8 cellular contexts compared by ENCODE assay signal in genomic region chr10:63465293-63466167, GRCh38.
A peak's percentile ranks its signal among the peaks of the same experiment; 100 is the strongest.
DNase-seq lines count a peak whose midpoint lies in the region; ATAC-seq and TF ChIP-seq lines count a peak whose summit lies in the region.

TSS of gene JMJD1C (minus strand) at chr10:63465977. CDS start at chr10:63465662, 315 bp downstream.

- no peaks in the 10 kb centered on the region for H3K36me3 ChIP-seq in RWPE2 (ENCODE audit: low read depth)

- DNase-seq in DMS153 treated with DMSO at 0.1 percent for 48 hours (lab: John Stamatoyannopoulos, UW; ENCODE audit: unreplicated experiment) (peak; percentile 75), HUDEP-2 (lab: John Stamatoyannopoulos, UW; ENCODE audit: unreplicated experiment in 76 of 76) (peak in 73 of 76 experiments; percentile 7 to 83 (median 56)), RWPE2 (ENCODE audit: low spot score) (peak; percentile 78), fibroblast of the conjunctiva (ENCODE audit: low read depth) (peak; percentile 54), nephron progenitor cell (peak; percentile 86), stromal cell of bone marrow (ENCODE audit: low read depth) (peak; percentile 66)
- peak; percentile 85 for DNase-seq in activated effector memory CD4-positive, alpha-beta T cell treated with anti-CD3 and anti-CD28 coated beads, Interleukin-2, amount 50 U/mL, for 16 hours

- H3K9me3 Mint-ChIP-seq in nephron progenitor cell = peaks cover 11% of the 10 kb centered on the region

- peak within 1 kb of the TSS; percentile 97 for H3K4me3 Mint-ChIP-seq in nephron progenitor cell

- H3K4me1 Mint-ChIP-seq in nephron progenitor cell = peaks cover 38% of the 10 kb centered on the region

- ATAC-seq in GM21367 (IDR thresholded peaks at IDR 0.05; ENCODE audit: unreplicated experiment) (peak; percentile 61), RWPE2 (ENCODE audit: low read depth) (peak; percentile 78)

- peak within 1 kb of the TSS; percentile 68 for H3K4me3 ChIP-seq in RWPE2 (ENCODE audit: severe bottlenecking)

- TF ChIP-seq CTCF in RWPE2 (IDR thresholded peaks at IDR 0.05; ENCODE audit: poor library complexity, severe bottlenecking) (no peak), nephron progenitor cell (IDR thresholded peaks at IDR 0.05) (no peak)

- peaks cover 27% of the 10 kb centered on the region for H3K36me3 Mint-ChIP-seq in nephron progenitor cell (ENCODE audit: low read depth)

- no peaks in the 10 kb centered on the region for H3K27me3 ChIP-seq in RWPE2 (ENCODE audit: insufficient read depth, poor library complexity, severe bottlenecking)

- H3K27ac Mint-ChIP-seq in nephron progenitor cell = peak within 1 kb of the TSS; percentile 100

- H3K27me3 Mint-ChIP-seq in nephron progenitor cell (ENCODE audit: low read depth, poor library complexity) = no peaks in the 10 kb centered on the region

- peaks cover 13% of the 10 kb centered on the region for H3K4me1 ChIP-seq in RWPE2 (ENCODE audit: insufficient read depth, poor library complexity, severe bottlenecking)

- H3K27ac ChIP-seq in RWPE2 (ENCODE audit: poor library complexity, severe bottlenecking) = peak within 1 kb of the TSS; percentile 73

- no peaks in the 10 kb centered on the region for H3K9me3 ChIP-seq in RWPE2 (ENCODE audit: severe bottlenecking)

Comparison
In these comparisons a context has a peak if more than half of its experiments do, and no peak if none do; other contexts are left out.
1. Peak in every context shown above with its lines: DNase-seq, ATAC-seq, H3K4me3 ChIP-seq and H3K27ac ChIP-seq.